Comparison of ENCODE assay signal across 8 cellular contexts in the genomic region with DNA sequence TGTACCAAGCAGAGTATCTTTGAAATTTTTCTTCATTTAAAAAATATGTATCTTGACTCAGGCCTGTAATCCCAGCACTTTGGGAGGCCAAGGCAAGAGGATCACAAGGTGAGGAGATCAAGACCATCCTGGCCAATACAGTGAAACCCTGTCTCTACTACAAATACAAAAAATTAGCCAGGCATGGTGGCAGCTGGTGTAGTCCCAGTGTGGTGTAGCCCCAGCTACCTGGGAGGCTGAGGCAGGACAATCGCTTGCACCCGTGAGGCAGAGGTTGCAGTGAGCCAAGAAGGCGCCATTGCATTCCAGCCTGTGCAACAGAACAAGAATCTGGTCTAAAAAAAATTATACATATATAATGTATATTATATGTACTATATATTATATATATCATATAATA.
DNase-seq lines count a peak whose midpoint lies in the region; ATAC-seq, FAIRE-seq and TF ChIP-seq lines count a peak whose summit lies in the region.
"Not testable (repeated sequence)": the region's sequence is repeated elsewhere in the genome, so short reads cannot be mapped to it uniquely, and the experiment has no call there.

No MANE protein-coding gene starts in this region.

- H3K9me3 ChIP-seq in ovary: not testable (repeated sequence)

- H3K4me3 ChIP-seq in bronchial epithelial cell (ENCODE audit: low read depth, low read length); ovary: not testable (repeated sequence)

- DNase-seq in CMK (ENCODE audit: low read depth) (peak; percentile 77), HCEC 1CT (peak; percentile 61), NAMALWA (ENCODE audit: low spot score) (peak; percentile 37), bronchial epithelial cell (ENCODE audit: low read depth) (peak; percentile 80), left ventricle myocardium superior (peak; percentile 71), ovary (peak in 3 of 5 donors; percentile 4 to 17 (median 6))
- peak in 2 of 3 experiments; percentile 1 to 66 for DNase-seq in activated CD8-positive, alpha-beta memory T cell treated with anti-CD3 and anti-CD28 coated beads for 48 hours (ENCODE audit: low read depth in 2 of 3, low spot score in 2 of 3)
- peak; percentile 25 for DNase-seq in stimulated activated CD8-positive, alpha-beta memory T cell treated with anti-CD3 and anti-CD28 coated beads, Interleukin-12 subunit alpha, Interleukin-12 subunit beta, amount 100 ng/mL, for 1 hour (ENCODE audit: low read depth)

- not testable (repeated sequence) for TF ChIP-seq EP300 in ovary (IDR thresholded peaks at IDR 0.05)

- TF ChIP-seq POLR2A in ovary (IDR thresholded peaks at IDR 0.05): not testable (repeated sequence)

- TF ChIP-seq CTCF in bronchial epithelial cell (IDR thresholded peaks at IDR 0.05; ENCODE audit: insufficient read depth, low read length, severe bottlenecking); ovary (IDR thresholded peaks at IDR 0.05): not testable (repeated sequence)

- not testable (repeated sequence) for H3K36me3 ChIP-seq in bronchial epithelial cell (ENCODE audit: control insufficient read depth, insufficient read depth, low read length); ovary

- not testable (repeated sequence) for H3K27me3 ChIP-seq in bronchial epithelial cell (ENCODE audit: control insufficient read depth, insufficient read depth, low read length); ovary

- not testable (repeated sequence) for H3K27ac ChIP-seq in ovary

- intact Hi-C loops in left ventricle myocardium superior (cut with micrococcal nuclease); ovary (cut with DNase I): not testable (repeated sequence)

- not testable (repeated sequence) for FAIRE-seq in bronchial epithelial cell (lab: Jason Lieb, UNC)

- not testable (repeated sequence) for H3K4me1 ChIP-seq in ovary (ENCODE audit: insufficient read depth)

- 78 to 86% (median 82%) methylated on average over 3 of the region's 3 CpGs for WGBS in ovary, 3 donors

- peak; percentile 73 for ATAC-seq in left ventricle myocardium superior

Comparison
In these comparisons a context has a peak if more than half of its experiments do, and no peak if none do; other contexts are left out.
1. DNase-seq: peak in every context shown above with its lines; median percentile 80 in bronchial epithelial cell; 77 in CMK; 71 in left ventricle myocardium superior; 61 in HCEC 1CT; 37 in NAMALWA; 34 in activated CD8-positive, alpha-beta memory T cell treated with anti-CD3 and anti-CD28 coated beads for 48 hours; 25 in stimulated activated CD8-positive, alpha-beta memory T cell treated with anti-CD3 and anti-CD28 coated beads, Interleukin-12 subunit alpha, Interleukin-12 subunit beta, amount 100 ng/mL, for 1 hour; 6 in ovary.